Comparison of ENCODE assay signal across 39 cellular contexts in the genomic region with DNA sequence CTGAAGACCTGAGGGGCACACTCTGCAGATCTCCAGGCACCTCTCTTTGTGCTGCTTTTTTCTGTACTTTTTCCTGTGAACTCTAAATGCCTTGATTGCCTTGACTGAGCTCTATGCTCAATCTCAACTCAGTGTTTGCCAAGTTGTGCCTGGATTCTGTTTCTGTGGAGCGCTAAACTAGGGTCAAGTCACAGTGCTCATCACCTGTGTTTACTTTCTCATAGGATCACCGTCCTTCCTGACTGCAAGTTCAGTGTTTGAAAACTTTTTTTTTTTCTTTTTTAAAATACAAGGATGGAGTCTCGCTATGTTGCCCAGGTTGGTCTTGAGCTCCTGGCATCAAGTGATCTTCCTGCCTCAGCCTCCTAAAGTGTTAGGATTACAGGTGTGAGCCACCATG.
"Had no signal": no experiment of that assay in that cellular context is flagged by ENCODE, and none has a peak within 500 bp of the region (broad histone marks: within the 10 kb centered on the region; RNA-seq: fewer than 3 reads in every experiment).

No MANE protein-coding gene starts in this region.

- FAIRE-seq: astrocyte, bronchial epithelial cell had no signal

- H3K4me1 Mint-ChIP-seq: activated naive CD4-positive, alpha-beta T cell treated with anti-CD3 and anti-CD28 coated beads, Interleukin-2, amount 10 ng/mL, durations not matched to agents 7 days and 5 days; activated naive CD4-positive, alpha-beta T cell treated with anti-CD3 and anti-CD28 coated beads, Interleukin-2, amount 50 U/mL, for 24 hours; activated naive CD8-positive, alpha-beta T cell treated with anti-CD3 and anti-CD28 coated beads for 36 hours; activated naive CD8-positive, alpha-beta T cell treated with anti-CD3 and anti-CD28 coated beads, Interleukin-2, amount 10 ng/mL, durations not matched to agents 7 days and 5 days; activated naive CD8-positive, alpha-beta T cell treated with anti-CD3 and anti-CD28 coated beads, Interleukin-2, amount 50 U/mL, for 24 hours; activated T-helper 17 cell treated with anti-CD3 and anti-CD28 coated beads, Interleukin-2, amount 50 U/mL, for 72 hours; brain had no signal

- H3K27ac ChIP-seq: adrenal gland, ascending aorta, body of pancreas, brain microvascular endothelial cell, breast epithelium, cardiac muscle cell had no signal

- H3K4me3 ChIP-seq: adrenal gland, ascending aorta, body of pancreas, breast epithelium, cardiac muscle cell had no signal

- DNase-seq: activated effector memory CD4-positive, alpha-beta T cell treated with anti-CD3 and anti-CD28 coated beads, Interleukin-2, amount 50 U/mL, for 16 hours; activated effector memory CD4-positive, alpha-beta T cell treated with Interleukin-2 at 50 U/mL for 16 hours; activated gamma-delta T cell; activated gamma-delta T cell treated with Interleukin-2 at 50 U/mL for 16 hours; activated naive CD4-positive, alpha-beta T cell; activated naive CD4-positive, alpha-beta T cell treated with anti-CD3 and anti-CD28 coated beads for 36 hours; activated naive CD4-positive, alpha-beta T cell treated with anti-CD3 and anti-CD28 coated beads, Interleukin-2, amount 10 ng/mL, durations not matched to agents 7 days and 5 days; activated naive CD4-positive, alpha-beta T cell treated with anti-CD3 and anti-CD28 coated beads, Interleukin-2, amount 50 U/mL, for 16 hours; activated naive CD4-positive, alpha-beta T cell treated with Interleukin-2 at 50 U/mL for 16 hours; activated naive CD8-positive, alpha-beta T cell treated with anti-CD3 and anti-CD28 coated beads for 36 hours; activated naive CD8-positive, alpha-beta T cell treated with anti-CD3 and anti-CD28 coated beads, Interleukin-2, amount 10 ng/mL, durations not matched to agents 7 days and 5 days; activated naive CD8-positive, alpha-beta T cell treated with anti-CD3 and anti-CD28 coated beads, Interleukin-2, amount 50 U/mL, for 24 hours; activated T-cell treated with anti-CD3 and anti-CD28 coated beads, Interleukin-2, amount 50 U/mL, for 24 hours; activated T-cell treated with anti-CD3 and anti-CD28 coated beads, Interleukin-2, amount 50 U/mL, for 4 hours; activated T-cell treated with anti-CD3 and anti-CD28 coated beads, Interleukin-2, amount 50 U/mL, for 48 hours; activated T-cell treated with anti-CD3 and anti-CD28 coated beads, Interleukin-2, amount 50 U/mL, for 72 hours; adrenal gland; amniotic stem cell; amygdala; anterior cingulate cortex; aorta; body of pancreas; brain microvascular endothelial cell; caudate nucleus; central memory CD4-positive, alpha-beta T cell; cerebellar nuclear complex had no signal

- ATAC-seq: activated naive CD4-positive, alpha-beta T cell treated with anti-CD3 and anti-CD28 coated beads, Interleukin-2, amount 50 U/mL, for 72 hours; activated naive CD8-positive, alpha-beta T cell treated with anti-CD3 and anti-CD28 coated beads, Interleukin-2, amount 50 U/mL, for 24 hours; activated T-cell treated with anti-CD3 and anti-CD28 coated beads, Interleukin-2, amount 50 U/mL, for 4 hours; activated T-cell treated with anti-CD3 and anti-CD28 coated beads, Interleukin-2, amount 50 U/mL, for 72 hours; activated T-helper 17 cell treated with anti-CD3 and anti-CD28 coated beads, Interleukin-2, amount 50 U/mL, for 72 hours; body of pancreas had no signal

- H3K9me3 Mint-ChIP-seq: activated naive CD4-positive, alpha-beta T cell treated with anti-CD3 and anti-CD28 coated beads, Interleukin-2, amount 50 U/mL, for 24 hours; activated T-cell treated with anti-CD3 and anti-CD28 coated beads, Interleukin-2, amount 50 U/mL, for 4 hours had no signal

- H3K9me3 ChIP-seq: adrenal gland, ascending aorta, body of pancreas, breast epithelium had no signal

- H3K27me3 Mint-ChIP-seq: activated naive CD4-positive, alpha-beta T cell treated with anti-CD3 and anti-CD28 coated beads, Interleukin-2, amount 10 ng/mL, durations not matched to agents 7 days and 5 days; activated naive CD4-positive, alpha-beta T cell treated with anti-CD3 and anti-CD28 coated beads, Interleukin-2, amount 50 U/mL, for 24 hours; activated naive CD8-positive, alpha-beta T cell; activated naive CD8-positive, alpha-beta T cell treated with anti-CD3 and anti-CD28 coated beads for 36 hours; activated naive CD8-positive, alpha-beta T cell treated with anti-CD3 and anti-CD28 coated beads, Interleukin-2, amount 10 ng/mL, durations not matched to agents 7 days and 5 days; activated naive CD8-positive, alpha-beta T cell treated with anti-CD3 and anti-CD28 coated beads, Interleukin-2, amount 50 U/mL, for 24 hours; activated T-cell treated with anti-CD3 and anti-CD28 coated beads, Interleukin-2, amount 50 U/mL, for 24 hours; activated T-helper 17 cell treated with anti-CD3 and anti-CD28 coated beads, Interleukin-2, amount 50 U/mL, for 72 hours; central memory CD8-positive, alpha-beta T cell had no signal

- H3K4me3 Mint-ChIP-seq: activated naive CD4-positive, alpha-beta T cell treated with anti-CD3 and anti-CD28 coated beads for 36 hours; activated naive CD4-positive, alpha-beta T cell treated with anti-CD3 and anti-CD28 coated beads, Interleukin-2, amount 10 ng/mL, durations not matched to agents 7 days and 5 days; activated naive CD4-positive, alpha-beta T cell treated with anti-CD3 and anti-CD28 coated beads, Interleukin-2, amount 50 U/mL, for 24 hours; activated naive CD8-positive, alpha-beta T cell; activated naive CD8-positive, alpha-beta T cell treated with anti-CD3 and anti-CD28 coated beads for 36 hours; activated naive CD8-positive, alpha-beta T cell treated with anti-CD3 and anti-CD28 coated beads, Interleukin-2, amount 10 ng/mL, durations not matched to agents 7 days and 5 days; activated naive CD8-positive, alpha-beta T cell treated with anti-CD3 and anti-CD28 coated beads, Interleukin-2, amount 50 U/mL, for 24 hours; activated T-cell treated with anti-CD3 and anti-CD28 coated beads, Interleukin-2, amount 50 U/mL, for 24 hours; activated T-cell treated with anti-CD3 and anti-CD28 coated beads, Interleukin-2, amount 50 U/mL, for 4 hours; activated T-cell treated with anti-CD3 and anti-CD28 coated beads, Interleukin-2, amount 50 U/mL, for 72 hours; activated T-helper 1 cell treated with anti-CD3 and anti-CD28 coated beads, Interleukin-12 subunit alpha, Interleukin-12 subunit beta, Interleukin-2, Interleukin-4 antibody, amounts not matched to agents 30 ng/mL and 10 ng/mL and 1 ng/mL, durations not matched to agents 14 hours and 24 hours and 36 hours; activated T-helper 17 cell treated with anti-CD3 and anti-CD28 coated beads, Interleukin-2, amount 50 U/mL, for 72 hours; brain; central memory CD8-positive, alpha-beta T cell had no signal

- H3K36me3 ChIP-seq: adrenal gland, breast epithelium, cardiac muscle cell had no signal

- H3K27me3 ChIP-seq: adrenal gland, ascending aorta, body of pancreas, brain microvascular endothelial cell, breast epithelium, cardiac muscle cell had no signal

- H3K4me1 ChIP-seq: adrenal gland, ascending aorta, body of pancreas, breast epithelium had no signal

- H3K27ac Mint-ChIP-seq: activated naive CD4-positive, alpha-beta T cell treated with anti-CD3 and anti-CD28 coated beads for 36 hours; activated naive CD4-positive, alpha-beta T cell treated with anti-CD3 and anti-CD28 coated beads, Interleukin-2, amount 10 ng/mL, durations not matched to agents 7 days and 5 days; activated naive CD4-positive, alpha-beta T cell treated with anti-CD3 and anti-CD28 coated beads, Interleukin-2, amount 50 U/mL, for 24 hours; activated naive CD8-positive, alpha-beta T cell; activated naive CD8-positive, alpha-beta T cell treated with anti-CD3 and anti-CD28 coated beads for 36 hours; activated naive CD8-positive, alpha-beta T cell treated with anti-CD3 and anti-CD28 coated beads, Interleukin-2, amount 10 ng/mL, durations not matched to agents 7 days and 5 days; activated naive CD8-positive, alpha-beta T cell treated with anti-CD3 and anti-CD28 coated beads, Interleukin-2, amount 50 U/mL, for 24 hours; activated T-cell treated with anti-CD3 and anti-CD28 coated beads, Interleukin-2, amount 50 U/mL, for 24 hours; activated T-cell treated with anti-CD3 and anti-CD28 coated beads, Interleukin-2, amount 50 U/mL, for 72 hours; activated T-helper 1 cell treated with anti-CD3 and anti-CD28 coated beads, Interleukin-12 subunit alpha, Interleukin-12 subunit beta, Interleukin-2, Interleukin-4 antibody, amounts not matched to agents 30 ng/mL and 10 ng/mL and 1 ng/mL, durations not matched to agents 14 hours and 24 hours and 36 hours; activated T-helper 17 cell treated with anti-CD3 and anti-CD28 coated beads, Interleukin-2, amount 50 U/mL, for 72 hours; activated T-helper 2 cell treated with anti-CD3 and anti-CD28 coated beads, Interferon-gamma antibody, Interleukin-2, Interleukin-4, amounts not matched to agents 10 μg/mL and 5 μg/mL and 100 μg/mL, durations not matched to agents 14 hours and 24 hours and 36 hours; brain had no signal
